Comparison of ENCODE assay signal across 7 cellular contexts in the genomic region with DNA sequence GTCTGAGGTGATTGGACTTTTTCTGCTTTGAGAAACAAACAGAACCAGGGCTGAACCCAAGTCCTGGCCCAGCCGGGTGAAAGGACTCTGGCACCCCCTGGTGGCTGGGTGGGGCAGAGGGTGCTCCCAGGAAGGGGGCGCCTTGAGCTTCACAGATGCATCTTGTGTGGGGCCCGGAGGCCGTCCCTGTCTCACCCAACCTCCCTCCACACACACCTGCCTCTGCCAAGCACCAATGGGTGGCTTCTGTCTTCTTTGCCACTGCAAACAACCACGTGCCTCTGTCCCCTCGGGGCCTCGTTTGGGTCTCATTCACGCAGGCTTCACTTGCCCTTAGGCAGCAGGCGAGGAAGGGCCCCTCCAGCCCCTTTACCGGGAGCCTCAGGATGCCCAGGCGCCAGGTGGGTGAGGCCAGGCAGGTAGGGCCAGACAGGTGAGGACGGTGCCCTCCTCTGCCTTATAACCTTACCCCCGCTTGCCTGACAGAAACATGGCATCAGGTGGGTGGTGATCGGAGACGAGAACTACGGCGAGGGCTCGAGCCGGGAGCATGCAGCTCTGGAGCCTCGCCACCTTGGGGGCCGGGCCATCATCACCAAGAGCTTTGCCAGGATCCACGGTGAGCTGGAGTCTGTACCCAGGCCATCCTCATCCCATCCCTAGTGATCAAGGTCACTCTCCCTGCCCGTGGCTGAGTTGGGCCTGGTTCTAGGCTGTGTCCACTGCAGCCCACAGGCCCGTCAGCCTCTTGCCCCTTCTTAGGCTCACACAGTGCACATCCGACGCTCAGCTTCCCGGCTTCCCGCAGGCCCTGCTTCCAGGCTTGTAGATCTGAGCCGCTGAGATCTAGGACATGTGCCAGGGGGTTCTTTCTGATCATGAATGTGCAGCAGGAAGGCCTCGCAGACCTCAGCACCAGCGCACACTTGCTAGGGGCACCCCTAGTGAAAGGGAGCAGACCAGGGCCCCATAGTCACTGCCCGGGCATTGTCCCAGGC. TPM values are rescaled to one million over a fixed set of nuclear protein-coding genes. Genes with fewer than 3 reads are reported as not detected.
DNase-seq lines count a peak whose midpoint lies in the region; ATAC-seq, FAIRE-seq and TF ChIP-seq lines count a peak whose summit lies in the region.

No MANE protein-coding gene starts in this region.

- ATAC-seq in GM18511 (IDR thresholded peaks at IDR 0.05; ENCODE audit: unreplicated experiment) (no peak), GM19395 (IDR thresholded peaks at IDR 0.05; ENCODE audit: unreplicated experiment) (no peak)

- FAIRE-seq in small intestine (lab: Jason Lieb, UNC): no peak

- peaks cover 30% of the 10 kb centered on the region for H3K36me3 ChIP-seq in SJCRH30
- H3K36me3 ChIP-seq in cardiac muscle cell: peaks cover 55% of the 10 kb centered on the region
- peaks cover 33 to 49% of the 10 kb centered on the region in 2 donors for H3K36me3 ChIP-seq in small intestine (ENCODE audit: control insufficient read depth in 2 of 2, insufficient read depth in 2 of 2, low read length in 2 of 2)

- H3K4me1 ChIP-seq in SJCRH30: peaks cover 6% of the 10 kb centered on the region; the same call in 1 of the 2 replicates
- no peaks in the 10 kb centered on the region for H3K4me1 ChIP-seq in cardiac muscle cell (ENCODE audit: low read depth)
- H3K4me1 ChIP-seq in small intestine (ENCODE audit: control insufficient read depth in 2 of 2, insufficient read depth in 1 of 2, low read depth in 1 of 2, low read length in 1 of 2): no peaks in the 10 kb centered on the region

- H3K9me3 ChIP-seq in SJCRH30 (replicated peaks) (no peaks in the 10 kb centered on the region), cardiac muscle cell (ENCODE audit: low read depth) (no peaks in the 10 kb centered on the region), small intestine (ENCODE audit: control insufficient read depth, low read depth) (no peaks in the 10 kb centered on the region)

- DNase-seq in SJCRH30 (peak; percentile 30 to 51), cardiac muscle cell (ENCODE audit: low read depth in 1 of 2, low spot score in 1 of 2) (peak; percentile 29 to 46), small intestine (peak; percentile 36)
- DNase-seq in activated naive CD4-positive, alpha-beta T cell (lab: John Stamatoyannopoulos, UW): peak; percentile 58 to 69 (median 58)

- H3K27me3 ChIP-seq in SJCRH30 (no peaks in the 10 kb centered on the region), cardiac muscle cell (no peaks in the 10 kb centered on the region), small intestine (ENCODE audit: control insufficient read depth in 2 of 2, insufficient read depth in 2 of 2, low read length in 2 of 2) (no peaks in the 10 kb centered on the region)

- in situ Hi-C loops in GM18951 (cut with MboI; ENCODE audit: low sequenced_read_pairs, unreplicated experiment): no loop called here

- H3K4me3 ChIP-seq in SJCRH30: no peak overlapping the region
- no peak overlapping the region for H3K4me3 ChIP-seq in cardiac muscle cell
- H3K4me3 ChIP-seq in small intestine (ENCODE audit: low read depth in 1 of 2, low read length in 2 of 2): no peak overlapping the region

- H3K27ac ChIP-seq in SJCRH30 (no peak overlapping the region), cardiac muscle cell (peak overlapping the region; percentile 66), small intestine (ENCODE audit: low read depth in 1 of 2, low read length in 1 of 2) (peak overlapping the region in 1 of 2 donors; percentile 67)

- TF ChIP-seq CTCF in cardiac muscle cell (IDR thresholded peaks at IDR 0.05; ENCODE audit: low read depth, low read length): peak; percentile 82

- peak; percentile 36 for TF ChIP-seq POLR2A in GM18951 (IDR thresholded peaks at IDR 0.05; ENCODE audit: extremely low read depth, insufficient read depth, insufficient read length)

- WGBS in small intestine, 3 donors: 74 to 79% (median 79%) methylated on average over 28 to 32 of the region's 32 CpGs

RNA-seq across cellular contexts. Expression of a gene that starts 17.2 kb away (rescaled TPM):
- total RNA-seq in SJCRH30 (2014; rRNA removed; shearing (Covaris generic)): 12.9 and 14.7 TPM in 2 replicates
- total RNA-seq in cardiac muscle cell: 11.4 and 12.5 TPM in 2 replicates
- 24.7 and 30.9 TPM in 2 replicates for polyA plus RNA-seq in cardiac muscle cell
- 10 to 100 TPM in 1 of 3 donors, 1 to 10 TPM in 2; 2.7 to 18.2 (median 7.8) TPM for polyA plus RNA-seq in small intestine

RNA-seq across cellular contexts. Expression of a gene that starts 33.7 kb away (rescaled TPM):
- 3.1 and 3.7 TPM in 2 replicates for total RNA-seq in SJCRH30 (2014; rRNA removed; shearing (Covaris generic))
- 4.2 and 4.3 TPM in 2 replicates for total RNA-seq in cardiac muscle cell
- polyA plus RNA-seq in cardiac muscle cell (5.0 and 5.1 TPM in 2 replicates), small intestine (1 to 10 TPM in 2 of 3 donors, under 1 TPM in 1; 0.45 to 2.7 (median 2.1) TPM)

RNA-seq across cellular contexts. Expression of a gene that starts 58.2 kb away (rescaled TPM):
- 50.5 and 51.8 TPM in 2 replicates for total RNA-seq in SJCRH30 (2014; rRNA removed; shearing (Covaris generic))
- 183 and 223 TPM in 2 replicates for total RNA-seq in cardiac muscle cell
- polyA plus RNA-seq in cardiac muscle cell (247 and 328 TPM in 2 replicates), small intestine (100 to 1,000 TPM; 126 to 294 (median 216) TPM)

RNA-seq across cellular contexts. Expression of a gene that starts 58.6 kb away (rescaled TPM):
- 98.8 and 106 TPM in 2 replicates for total RNA-seq in SJCRH30 (2014; rRNA removed; shearing (Covaris generic))
- total RNA-seq in cardiac muscle cell: 32.2 and 42.2 TPM in 2 replicates
- polyA plus RNA-seq in cardiac muscle cell (25.9 and 26.9 TPM in 2 replicates), small intestine (10 to 100 TPM; 53.0 to 62.7 (median 57.6) TPM)
